ENCODE assay signal across 8 cellular contexts in the genomic region with DNA sequence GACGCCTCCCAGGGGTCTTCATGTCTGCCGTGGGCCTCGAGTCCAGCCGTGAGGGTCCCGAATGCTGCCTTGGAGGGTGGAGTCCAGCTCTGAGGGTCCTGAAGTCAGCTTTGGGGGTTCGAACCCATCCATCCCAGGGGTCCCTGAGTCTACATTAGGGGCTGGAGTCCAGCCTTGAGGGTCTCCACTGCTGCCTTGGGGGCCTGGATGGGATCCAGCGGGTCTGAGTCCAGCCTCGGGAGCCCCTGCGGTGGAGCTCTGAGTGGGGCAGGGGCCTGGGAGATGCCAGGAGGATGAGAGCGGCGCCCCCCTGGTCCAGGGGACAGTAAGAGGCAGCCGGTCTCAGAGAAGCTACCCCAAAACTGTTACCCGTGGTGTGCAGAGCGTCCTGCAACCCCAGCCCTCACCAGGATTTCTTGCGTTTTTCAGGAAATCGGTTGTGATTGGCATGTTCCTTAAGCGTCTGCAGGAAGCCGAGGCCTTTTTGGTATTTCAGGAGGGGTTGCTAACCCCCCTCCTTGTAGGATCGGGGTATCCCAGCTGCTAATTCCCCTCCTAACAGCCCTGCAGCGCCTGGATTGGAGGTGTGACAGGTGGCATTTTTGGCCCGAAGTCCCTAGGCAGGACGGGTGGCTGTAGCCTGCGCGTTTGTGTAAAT. TPM values are rescaled to one million over a fixed set of nuclear protein-coding genes. Genes with fewer than 3 reads are reported as not detected.
DNase-seq lines count a peak whose midpoint lies in the region; TF ChIP-seq lines count a peak whose summit lies in the region.

No MANE protein-coding gene starts in this region.

- no TSS peak for BruUV-seq in A673 (replicated peaks; lab: Mats Ljungman, UMichigan)

- H3K4me1 ChIP-seq in A673 (ENCODE audit: insufficient read depth, low read length, poor library complexity, severe bottlenecking): no peaks in the 10 kb centered on the region
- H3K4me1 ChIP-seq in muscle layer of colon (ENCODE audit: insufficient read depth, low read length): peaks cover 15% of the 10 kb centered on the region

- no peak for DNase-seq in A673 (ENCODE audit: low spot score)
- DNase-seq in MG63: no peak
- peak in 7 of 10 donors; percentile 25 to 54 (median 43) for DNase-seq in dorsolateral prefrontal cortex
- DNase-seq in NCI-H2107 treated with DMSO at 0.1 percent for 48 hours (lab: John Stamatoyannopoulos, UW; ENCODE audit: unreplicated experiment): no peak
- DNase-seq in SW480 (ENCODE audit: low spot score): no peak
- DNase-seq in GM20000 (ENCODE audit: low spot score): no peak
- no peak for DNase-seq in germinal center (ENCODE audit: low spot score)

- H3K9me3 ChIP-seq in A673 (ENCODE audit: low read depth, low read length, poor library complexity, severe bottlenecking): no peaks in the 10 kb centered on the region
- no peaks in the 10 kb centered on the region for H3K9me3 ChIP-seq in MG63
- H3K9me3 ChIP-seq in muscle layer of colon (ENCODE audit: low read length): no peaks in the 10 kb centered on the region

- H3K36me3 ChIP-seq in A673 (ENCODE audit: insufficient read depth, low read length, poor library complexity, severe bottlenecking): peaks cover 10% of the 10 kb centered on the region
- peaks cover 8% of the 10 kb centered on the region for H3K36me3 ChIP-seq in MG63
- peaks cover 5% of the 10 kb centered on the region for H3K36me3 ChIP-seq in muscle layer of colon (ENCODE audit: insufficient read depth, low read length)

- peak overlapping the region; percentile 98 for H3K4me3 ChIP-seq in A673 (ENCODE audit: low read depth, low read length, poor library complexity, severe bottlenecking)
- peak overlapping the region; percentile 92 for H3K4me3 ChIP-seq in MG63
- peak overlapping the region; percentile 68 to 100 (median 93) for H3K4me3 ChIP-seq in dorsolateral prefrontal cortex
- H3K4me3 ChIP-seq in muscle layer of colon (ENCODE audit: low read depth in 1 of 2, low read length in 2 of 2): peak overlapping the region; percentile 64 to 96

- POLR2A ChIA-PET in A673 (lab: Charles Lee; ENCODE audit: low non-redundant PET): no interaction called here

- peak overlapping the region; percentile 99 for H3K27ac ChIP-seq in A673 (ENCODE audit: low read depth, low read length, poor library complexity, severe bottlenecking)
- peak overlapping the region in 10 of 59 donors; percentile 36 to 96 (median 84) for H3K27ac ChIP-seq in dorsolateral prefrontal cortex
- no peak overlapping the region for H3K27ac ChIP-seq in muscle layer of colon (ENCODE audit: low read depth, low read length)

- intact Hi-C loops in A673 (cut with micrococcal nuclease; ENCODE audit: unreplicated experiment): no loop called here
- intact Hi-C loops in dorsolateral prefrontal cortex (cut with DNase I): no loop called here

- TF ChIP-seq CTCF in A673 (conservative IDR thresholded peaks at IDR 0.05; ENCODE audit: low read depth, low read length): no peak
- no peak for TF ChIP-seq CTCF in dorsolateral prefrontal cortex (IDR thresholded peaks at IDR 0.05 in 54 of 56, conservative IDR thresholded peaks at IDR 0.05 in 2 of 56; ENCODE audit: low read depth in 1 of 56, partially characterized antibody in 56 of 56)
- TF ChIP-seq CTCF in GM20000 (IDR thresholded peaks at IDR 0.05; ENCODE audit: extremely low read depth, missing control alignments): no peak

- CTCF ChIA-PET in A673 (lab: Charles Lee): no interaction called here

- H3K9ac ChIP-seq in muscle layer of colon (ENCODE audit: low read length): peak overlapping the region; percentile 33

- H3K27me3 ChIP-seq in A673 (replicated peaks; ENCODE audit: insufficient read depth, low read depth, low read length, poor library complexity) (no peaks in the 10 kb centered on the region), MG63 (peaks cover 15% of the 10 kb centered on the region), dorsolateral prefrontal cortex (peaks cover 0 to 8% (median 0%) of the 10 kb centered on the region in 45 donors), muscle layer of colon (ENCODE audit: control insufficient read depth in 1 of 2, insufficient read depth in 2 of 2, low read length in 2 of 2) (peaks cover 20 to 34% of the 10 kb centered on the region in 2 donors)

RNA-seq across cellular contexts. Expression of a gene that starts 1.7 kb away (rescaled TPM):
- 82.3 and 85.1 TPM in 2 replicates for total RNA-seq in A673 (2021)
- 64.5 and 79.5 TPM in 2 replicates for total RNA-seq in MG63 (2014; rRNA removed; shearing (Covaris generic); ENCODE audit: low replicate concordance)
- total RNA-seq in dorsolateral prefrontal cortex: 10 to 100 TPM; 33.8 to 91.4 (median 51.5) TPM

RNA-seq across cellular contexts. Expression of a gene that starts 39.1 kb away (rescaled TPM):
- total RNA-seq in A673 (2021) (60.9 and 72.7 TPM in 2 replicates), dorsolateral prefrontal cortex (10 to 100 TPM; 10.6 to 91.2 (median 27.8) TPM)
- total RNA-seq in MG63 (2014; rRNA removed; shearing (Covaris generic); ENCODE audit: low replicate concordance): 8.4 and 13.0 TPM in 2 replicates

Comparison
In these comparisons a context has a peak if more than half of its experiments do, and no peak if none do; other contexts are left out.
1. DNase-seq: peak in dorsolateral prefrontal cortex (7 of 10); none in A673 (single experiment), MG63 (single experiment), NCI-H2107 treated with DMSO at 0.1 percent for 48 hours (single experiment), SW480 (single experiment), GM20000 (single experiment) and germinal center (single experiment).
2. Peak in every context shown above with its lines, with median percentiles within 50 percentile points of each other: H3K4me3 ChIP-seq.